8 cellular contexts compared by ENCODE assay signal in genomic region chr17:16584273-16584995, GRCh38. TPM values are rescaled to one million over a fixed set of nuclear protein-coding genes. Genes with fewer than 3 reads are reported as not detected.
DNase-seq lines count a peak whose midpoint lies in the region; ATAC-seq, FAIRE-seq and TF ChIP-seq lines count a peak whose summit lies in the region.

No MANE protein-coding gene starts in this region.

- H3K36me3 ChIP-seq in OCI-LY7 (ENCODE audit: insufficient read depth, low read length) (no peaks in the 10 kb centered on the region), esophagus (ENCODE audit: control insufficient read depth in 2 of 2, insufficient read depth in 2 of 2, low read length in 1 of 2) (no peaks in the 10 kb centered on the region), mucosa of descending colon (ENCODE audit: low read depth) (no peaks in the 10 kb centered on the region)

- no peaks in the 10 kb centered on the region for H3K27me3 ChIP-seq in esophagus (ENCODE audit: control insufficient read depth in 1 of 2, insufficient read depth in 2 of 2, low read length in 2 of 2)

- no peaks in the 10 kb centered on the region for H3K9me2 ChIP-seq in OCI-LY7 (ENCODE audit: insufficient read depth, low read length)

- peaks cover 7% of the 10 kb centered on the region for H3K36me3 Mint-ChIP-seq in Calu3 (ENCODE audit: insufficient read depth, unreplicated experiment)
- no peaks in the 10 kb centered on the region for H3K36me3 Mint-ChIP-seq in activated T-cell treated with anti-CD3 and anti-CD28 coated beads, Interleukin-2, amount 50 U/mL, for 24 hours (ENCODE audit: low read depth)

- no peak overlapping the region for H3K4me2 ChIP-seq in OCI-LY7 (ENCODE audit: low read length)

- 12% methylated on average over 39 of the region's 39 CpGs for whole genome bisulfite sequencing in esophagus, 2 donors

- H3K27ac ChIP-seq in OCI-LY7 (ENCODE audit: low read depth, low read length, poor library complexity, severe bottlenecking), result no peak overlapping the region
- peak overlapping the region in 1 of 2 donors; percentile 48 for H3K27ac ChIP-seq in esophagus (ENCODE audit: low read depth in 2 of 2, low read length in 1 of 2)

- peak overlapping the region; percentile 69 for H3K4me3 Mint-ChIP-seq in Calu3 (ENCODE audit: low read depth, unreplicated experiment)
- H3K4me3 Mint-ChIP-seq in activated T-cell treated with anti-CD3 and anti-CD28 coated beads, Interleukin-2, amount 50 U/mL, for 24 hours, result peak overlapping the region; percentile 76

- H3K9me3 ChIP-seq in OCI-LY7 (ENCODE audit: low read length), result no peaks in the 10 kb centered on the region
- H3K9me3 ChIP-seq in esophagus (ENCODE audit: control insufficient read depth in 2 of 2, insufficient read depth in 1 of 2, low read depth in 1 of 2, low read length in 1 of 2), result no peaks in the 10 kb centered on the region
- no peaks in the 10 kb centered on the region for H3K9me3 ChIP-seq in mucosa of descending colon

- peak overlapping the region; percentile 27 for H3K27ac Mint-ChIP-seq in Calu3 (ENCODE audit: unreplicated experiment)
- H3K27ac Mint-ChIP-seq in activated T-cell treated with anti-CD3 and anti-CD28 coated beads, Interleukin-2, amount 50 U/mL, for 24 hours, result peak overlapping the region; percentile 63

- H3K4me1 Mint-ChIP-seq in Calu3 (ENCODE audit: low read depth, unreplicated experiment), result no peaks in the 10 kb centered on the region
- peaks cover 24% of the 10 kb centered on the region for H3K4me1 Mint-ChIP-seq in activated T-cell treated with anti-CD3 and anti-CD28 coated beads, Interleukin-2, amount 50 U/mL, for 24 hours (ENCODE audit: low read depth)

- intact Hi-C loops in Calu3 (cut with micrococcal nuclease; ENCODE audit: unreplicated experiment), result no loop called here
- intact Hi-C loops in OCI-LY7 (cut with micrococcal nuclease; ENCODE audit: unreplicated experiment), result loop anchor here (5.0 kb wide), 1 partner anchor 47 kb away; no protein-coding TSS in a partner anchor
- intact Hi-C loops in mucosa of descending colon (cut with DNase I, micrococcal nuclease), result no loop called here

- BruUV-seq in Calu3 (replicated peaks; lab: Mats Ljungman, UMichigan), result no TSS peak
- no TSS peak for BruUV-seq in OCI-LY7 (replicated peaks; lab: Mats Ljungman, UMichigan)

- FAIRE-seq in HTR-8/SVneo (lab: Jason Lieb, UNC), result peak; percentile 99

- H2AFZ ChIP-seq in OCI-LY7 (ENCODE audit: low read length), result no peak overlapping the region

- DNase-seq in Calu3 (peak; percentile 83), HTR-8/SVneo (ENCODE audit: insufficient read length, low spot score) (peak; percentile 94), OCI-LY7 (ENCODE audit: low spot score) (peak; percentile 8), mucosa of descending colon (peak; percentile 93 to 95 (median 93))
- DNase-seq in activated T-cell treated with anti-CD3 and anti-CD28 coated beads, Interleukin-2, amount 50 U/mL, for 24 hours, result peak; percentile 94
- DNase-seq in stimulated activated CD8-positive, alpha-beta memory T cell treated with anti-CD3 and anti-CD28 coated beads, Interleukin-15, amount 100 ng/mL, for 4 hours (ENCODE audit: low read depth in 2 of 2), result peak; percentile 76 to 83

- H4K20me1 ChIP-seq in OCI-LY7 (ENCODE audit: insufficient read depth, low read length), result no peaks in the 10 kb centered on the region

- H3K4me1 ChIP-seq in OCI-LY7 (ENCODE audit: insufficient read depth, low read length, poor library complexity, severe bottlenecking) (no peaks in the 10 kb centered on the region), esophagus (ENCODE audit: control insufficient read depth in 2 of 2, insufficient read depth in 2 of 2, low read length in 1 of 2) (no peaks in the 10 kb centered on the region), mucosa of descending colon (ENCODE audit: low read depth) (peaks cover 7% of the 10 kb centered on the region)

- no peaks in the 10 kb centered on the region for H3K9me3 Mint-ChIP-seq in Calu3 (ENCODE audit: low read depth, unreplicated experiment)
- no peaks in the 10 kb centered on the region for H3K9me3 Mint-ChIP-seq in activated T-cell treated with anti-CD3 and anti-CD28 coated beads, Interleukin-2, amount 50 U/mL, for 24 hours

- no peak overlapping the region for H3K4me3 ChIP-seq in OCI-LY7 (ENCODE audit: low read depth, low read length, poor library complexity, severe bottlenecking)
- peak overlapping the region; percentile 38 to 40 for H3K4me3 ChIP-seq in esophagus (ENCODE audit: low read depth in 1 of 2, low read length in 2 of 2)
- H3K4me3 ChIP-seq in mucosa of descending colon, result no peak overlapping the region

- ATAC-seq in mucosa of descending colon, result peak; percentile 99
- ATAC-seq in GM18517 (IDR thresholded peaks at IDR 0.05; ENCODE audit: unreplicated experiment), result no peak

- POLR2A ChIA-PET in OCI-LY7 (lab: Charles Lee), result interaction anchor here (0.6 kb wide), 1 partner anchor 156 kb away, joined by 3 read pairs; no protein-coding TSS in a partner anchor

- CTCF ChIA-PET in Calu3 (lab: Charles Lee), result interaction anchor here (0.6 to 0.7 kb wide), 2 partner anchors 146 to 407 kb away, joined by 3 to 4 read pairs; no protein-coding TSS in a partner anchor
- CTCF ChIA-PET in OCI-LY7 (lab: Charles Lee; ENCODE audit: unreplicated experiment), result no interaction called here

- peak; percentile 50 for TF ChIP-seq CTCF in Calu3 (IDR thresholded peaks at IDR 0.05; ENCODE audit: unreplicated experiment)
- TF ChIP-seq CTCF in OCI-LY7 (conservative IDR thresholded peaks at IDR 0.05; ENCODE audit: low read length), result peak; percentile 61
- TF ChIP-seq CTCF in mucosa of descending colon (IDR thresholded peaks at IDR 0.05), result peak; percentile 97

- no peaks in the 10 kb centered on the region for H3K27me3 Mint-ChIP-seq in Calu3 (ENCODE audit: unreplicated experiment)
- peaks cover 34% of the 10 kb centered on the region for H3K27me3 Mint-ChIP-seq in activated T-cell treated with anti-CD3 and anti-CD28 coated beads, Interleukin-2, amount 50 U/mL, for 24 hours

- no peaks in the 10 kb centered on the region for H3K79me2 ChIP-seq in OCI-LY7 (ENCODE audit: insufficient read depth, low read depth, low read length)

RNA-seq across cellular contexts. Expression of gene ZNF287, which starts 15.4 kb away (rescaled TPM):
- total RNA-seq in Calu3 (2022), result not detected in 2 replicates
- 4.5 and 8.5 TPM in 2 replicates for total RNA-seq in OCI-LY7 (2014; rRNA removed; shearing (Covaris generic))
- 7.0 and 9.1 TPM in 2 replicates for total RNA-seq in OCI-LY7 (2022)
- polyA plus RNA-seq in esophagus, result 1 to 10 TPM; 2.5 to 3.3 TPM
- total RNA-seq in mucosa of descending colon, result 1 to 10 TPM in 2 of 3 donors, under 1 TPM in 1; 0.96 to 8.0 (median 4.8) TPM

Comparison
In these comparisons a context has a peak if more than half of its experiments do, and no peak if none do; other contexts are left out.
1. DNase-seq: peak in every context shown above with its lines; median percentile 94 in HTR-8/SVneo; 94 in activated T-cell treated with anti-CD3 and anti-CD28 coated beads, Interleukin-2, amount 50 U/mL, for 24 hours; 93 in mucosa of descending colon; 83 in Calu3; 80 in stimulated activated CD8-positive, alpha-beta memory T cell treated with anti-CD3 and anti-CD28 coated beads, Interleukin-15, amount 100 ng/mL, for 4 hours; 8 in OCI-LY7.
2. H3K4me3 ChIP-seq: peak in esophagus (2 of 2); none in OCI-LY7 (single experiment) and mucosa of descending colon (single experiment).
3. Peak in every context shown above with its lines, with median percentiles within 50 percentile points of each other: CTCF ChIP-seq.